In genomic region chr5:76401801-76402250, GRCh38 we compare ENCODE assay signal across 8 cellular contexts. TPM values are rescaled to one million over a fixed set of nuclear protein-coding genes. Genes with fewer than 3 reads are reported as not detected.
DNase-seq lines count a peak whose midpoint lies in the region; TF ChIP-seq lines count a peak whose summit lies in the region.

No MANE protein-coding gene starts in this region.

- H3K4me1 Mint-ChIP-seq in nephron, result peaks cover 9% of the 10 kb centered on the region

- H3K27ac ChIP-seq in HUES6 (ENCODE audit: low read depth, low read length), result no peak overlapping the region

- peak overlapping the region in 1 of 3 experiments; percentile 92 for H3K27ac Mint-ChIP-seq in nephron

- peak; percentile 29 for DNase-seq in GM19238 (ENCODE audit: insufficient read length, low spot score)
- DNase-seq in activated naive CD4-positive, alpha-beta T cell treated with anti-CD3 and anti-CD28 coated beads, Interleukin-2, amount 50 U/mL, for 16 hours, result peak; percentile 40
- no peak for DNase-seq in GM10266 (ENCODE audit: extremely low spot score)
- no peak for DNase-seq in superior temporal gyrus (ENCODE audit: extremely low spot score)
- no peak for DNase-seq in HT-29 (ENCODE audit: low spot score)
- no peak for DNase-seq in RKO (ENCODE audit: low spot score)

- H3K27me3 ChIP-seq in HUES6 (ENCODE audit: control insufficient read depth, insufficient read depth, low read length), result 0 out of 2 replicates have a peak, but pooled peaks cover 3% of the 10 kb centered on the region

- peaks cover 36% of the 10 kb centered on the region for H3K4me1 ChIP-seq in HUES6 (ENCODE audit: control insufficient read depth, insufficient read depth, low read length)

- H3K9ac ChIP-seq in HUES6 (ENCODE audit: low read length), result peak overlapping the region; percentile 54

- peaks cover 9% of the 10 kb centered on the region for H3K27me3 Mint-ChIP-seq in nephron (ENCODE audit: low read depth)

- peak overlapping the region; percentile 93 for H3K4me3 ChIP-seq in HUES6 (ENCODE audit: low read depth, low read length)

- no peaks in the 10 kb centered on the region for H3K9me3 ChIP-seq in HUES6 (ENCODE audit: control insufficient read depth, insufficient read depth, low read depth, low read length)

- no peaks in the 10 kb centered on the region for H3K36me3 ChIP-seq in HUES6 (ENCODE audit: control insufficient read depth, insufficient read depth, low read length)

- H3K36me3 Mint-ChIP-seq in nephron (ENCODE audit: low read depth), result no peaks in the 10 kb centered on the region

- no peaks in the 10 kb centered on the region for H3K9me3 Mint-ChIP-seq in nephron

- TF ChIP-seq CTCF in nephron (IDR thresholded peaks at IDR 0.05; ENCODE audit: unreplicated experiment in 3 of 3) (no peak), GM10266 (IDR thresholded peaks at IDR 0.05; ENCODE audit: control insufficient read depth, insufficient read depth, low read depth, missing control alignments) (no peak)

- peak overlapping the region; percentile 95 to 98 (median 97) for H3K4me3 Mint-ChIP-seq in nephron

RNA-seq across cellular contexts. Expression of gene IQGAP2, which starts 1.3 kb away (rescaled TPM):
- total RNA-seq in HT-29 (2014; rRNA removed; shearing (Covaris generic)), result 18.6 and 19.4 TPM in 2 replicates

Comparison
In these comparisons a context has a peak if more than half of its experiments do, and no peak if none do; other contexts are left out.
1. DNase-seq: peak in GM19238 (single experiment) and activated naive CD4-positive, alpha-beta T cell treated with anti-CD3 and anti-CD28 coated beads, Interleukin-2, amount 50 U/mL, for 16 hours (single experiment); none in GM10266 (single experiment), superior temporal gyrus (single experiment), HT-29 (single experiment) and RKO (single experiment).